Comparison of ENCODE assay signal across 17 cellular contexts in genomic region chr15:66733976-66734375, GRCh38. TPM values are rescaled to one million over a fixed set of nuclear protein-coding genes. Genes with fewer than 3 reads are reported as not detected.
DNase-seq lines count a peak whose midpoint lies in the region; ATAC-seq and TF ChIP-seq lines count a peak whose summit lies in the region.
"Had no signal": no experiment of that assay in that cellular context is flagged by ENCODE, and none has a peak within 500 bp of the region (broad histone marks: within the 10 kb centered on the region; RNA-seq: fewer than 3 reads in every experiment).

No MANE protein-coding gene starts in this region.

- H2BK15ac ChIP-seq in H9 (ENCODE audit: low read depth, low read length) = no peak overlapping the region

- H3K36me3 ChIP-seq in mucosa of rectum (ENCODE audit: control insufficient read depth in 2 of 2, insufficient read depth in 2 of 2, low read length in 2 of 2) = no peaks in the 10 kb centered on the region
- H3K36me3 ChIP-seq: Peyer's patch had no signal

- 0 out of 7 replicates have a peak, but pooled peaks cover 0 to 3% (median 0%) of the 10 kb centered on the region in 3 experiments for H3K36me3 Mint-ChIP-seq in H9 (ENCODE audit: insufficient read depth in 1 of 3, low read depth in 3 of 3)
- peaks cover 7% of the 10 kb centered on the region for H3K36me3 Mint-ChIP-seq in osteocyte (ENCODE audit: unreplicated experiment)

- H3K9ac ChIP-seq in H9 (ENCODE audit: extremely low read depth, insufficient read length, low read length) (no peak overlapping the region), mucosa of rectum (ENCODE audit: low read depth in 1 of 2, low read length in 2 of 2) (no peak overlapping the region)

- no peak for ATAC-seq in GM18519 (IDR thresholded peaks at IDR 0.05; ENCODE audit: low FRiP score, unreplicated experiment)
- no peak for ATAC-seq in GM18868 (IDR thresholded peaks at IDR 0.05; ENCODE audit: unreplicated experiment)

- no peaks in the 10 kb centered on the region for H3K23me2 ChIP-seq in H9 (ENCODE audit: insufficient read length, low read depth, low read length, poor library complexity, severe bottlenecking)

- H3K9me3 Mint-ChIP-seq in H9 (no peaks in the 10 kb centered on the region), osteocyte (ENCODE audit: unreplicated experiment) (no peaks in the 10 kb centered on the region)
- H3K9me3 Mint-ChIP-seq: activated T-helper 2 cell treated with anti-CD3 and anti-CD28 coated beads, Interferon-gamma antibody, Interleukin-2, Interleukin-4, amounts not matched to agents 10 μg/mL and 5 μg/mL and 100 μg/mL, durations not matched to agents 14 hours and 24 hours and 36 hours had no signal

- H3K27me3 ChIP-seq in H9 (ENCODE audit: insufficient read depth, low read length) = no peaks in the 10 kb centered on the region
- H3K27me3 ChIP-seq in mucosa of rectum (ENCODE audit: control insufficient read depth in 2 of 2, insufficient read depth in 2 of 2, low read length in 2 of 2) = no peaks in the 10 kb centered on the region
- H3K27me3 ChIP-seq: BE2C, Peyer's patch had no signal

- no peak overlapping the region for H2BK20ac ChIP-seq in H9 (ENCODE audit: low read depth, low read length, poor library complexity, severe bottlenecking)

- H3K27me3 Mint-ChIP-seq in H9 (ENCODE audit: low read depth) (no peaks in the 10 kb centered on the region), osteocyte (ENCODE audit: unreplicated experiment) (no peaks in the 10 kb centered on the region)

- H4K5ac ChIP-seq in H9 (ENCODE audit: insufficient read length, low read depth, low read length) = no peak overlapping the region

- H3K4me3 Mint-ChIP-seq in H9 (no peak overlapping the region), osteocyte (ENCODE audit: unreplicated experiment) (no peak overlapping the region)

- H3K4me2 ChIP-seq in H9 (ENCODE audit: insufficient read depth, insufficient read length, low read length) = no peak overlapping the region

- H3K14ac ChIP-seq in H9 (ENCODE audit: insufficient read depth, low read length) = no peak overlapping the region; the same call in 1 of the 2 replicates

- in situ Hi-C loops in KBM-7 (cut with MboI; ENCODE audit: low pct_unique_long_range_greater_than_20kb, low sequenced_read_pairs) = no loop called here

- H3K9me3 ChIP-seq in H9 (ENCODE audit: control insufficient read depth, low read depth, low read length) (no peaks in the 10 kb centered on the region), mucosa of rectum (ENCODE audit: control insufficient read depth in 2 of 2, low read length in 2 of 2) (no peaks in the 10 kb centered on the region)
- H3K9me3 ChIP-seq: BE2C, Peyer's patch had no signal

- H3K27ac ChIP-seq in H9 (ENCODE audit: insufficient read length, low read depth, low read length) = no peak overlapping the region
- H3K27ac ChIP-seq in mucosa of rectum (ENCODE audit: low read depth in 2 of 2, low read length in 2 of 2) = peak overlapping the region; percentile 38 to 44

- no peak overlapping the region for H2BK12ac ChIP-seq in H9 (ENCODE audit: insufficient read length, low read depth, low read length)

- TF ChIP-seq CTCF in H9 (conservative IDR thresholded peaks at IDR 0.05) (no peak), osteocyte (IDR thresholded peaks at IDR 0.05) (no peak)

- 0 out of 2 replicates have a peak, but pooled peaks cover 2% of the 10 kb centered on the region for H3K79me2 ChIP-seq in H9 (ENCODE audit: insufficient read depth, low read length)

- no peak overlapping the region for H2BK5ac ChIP-seq in H9 (ENCODE audit: insufficient read length, low read length)

- H4K20me1 ChIP-seq in H9 (ENCODE audit: control insufficient read depth, insufficient read depth, insufficient read length) = no peaks in the 10 kb centered on the region

- H4K91ac ChIP-seq in H9 (ENCODE audit: insufficient read length, low read depth, low read length) = no peak overlapping the region

- no peak overlapping the region for H3K23ac ChIP-seq in H9 (ENCODE audit: insufficient read length, low read depth, low read length)

- H2BK120ac ChIP-seq in H9 (ENCODE audit: low read depth, low read length, poor library complexity, severe bottlenecking) = no peak overlapping the region

- no peak overlapping the region for H2AK5ac ChIP-seq in H9 (ENCODE audit: insufficient read length, low read length)

- H3T11ph ChIP-seq in H9 (ENCODE audit: low read length) = no peak overlapping the region

- no peak overlapping the region for H3K4me3 ChIP-seq in mucosa of rectum (ENCODE audit: low read length in 2 of 2)
- H3K4me3 ChIP-seq: Peyer's patch, skin epidermis had no signal

- H2AFZ ChIP-seq in H9 (ENCODE audit: low read length) = no peak overlapping the region

- H3K4me1 ChIP-seq in H9 (ENCODE audit: insufficient read depth, low read length) = peaks cover 6% of the 10 kb centered on the region
- peaks cover 8 to 9% of the 10 kb centered on the region in 2 donors for H3K4me1 ChIP-seq in mucosa of rectum (ENCODE audit: control insufficient read depth in 2 of 2, insufficient read depth in 2 of 2, low read length in 2 of 2)
- H3K4me1 ChIP-seq: Peyer's patch had no signal

- no peak overlapping the region for H4K8ac ChIP-seq in H9 (replicated peaks; ENCODE audit: insufficient read length, low read depth, low read length)

- DNase-seq in H9 (no peak), fibroblast of peridontal ligament (ENCODE audit: extremely low read depth) (peak; percentile 54), superior temporal gyrus (ENCODE audit: extremely low spot score) (peak; percentile 20), KBM-7 (no peak), osteocyte (ENCODE audit: extremely low spot score, unreplicated experiment) (no peak)
- DNase-seq: activated CD4-positive, alpha-beta T cell treated with anti-CD3 and anti-CD28 coated beads, Interleukin-2, amount 50 U/mL, for 1 hour; BE2C; central memory CD4-positive, alpha-beta T cell; GOT3; NCI-H1048; NCI-H226; Peyer's patch had no signal

- no peak overlapping the region for H3K56ac ChIP-seq in H9 (ENCODE audit: insufficient read length, low read depth, low read length)

- H3K79me1 ChIP-seq in H9 (ENCODE audit: insufficient read depth, low read depth, low read length, poor library complexity, severe bottlenecking) = no peaks in the 10 kb centered on the region

- H3K4me1 Mint-ChIP-seq in H9 = peaks cover 24 to 38% of the 10 kb centered on the region in 2 experiments
- peaks cover 42% of the 10 kb centered on the region for H3K4me1 Mint-ChIP-seq in osteocyte (ENCODE audit: unreplicated experiment)

- H3K18ac ChIP-seq in H9 (ENCODE audit: insufficient read length, low read depth, low read length) = no peak overlapping the region

- H3K4ac ChIP-seq in H9 (ENCODE audit: low read depth, low read length) = no peak overlapping the region

- WGBS in H9 (ENCODE audit: extremely low coverage, insufficient read length, low lambda C conversion rate) = no CpG with 5 or more reads among the region's 11 CpGs

- H3K27ac Mint-ChIP-seq in H9 (peak overlapping the region; percentile 33 to 79 (median 71); a peak in 3 of 7 replicates), osteocyte (ENCODE audit: unreplicated experiment) (no peak overlapping the region)
- H3K27ac Mint-ChIP-seq: activated T-helper 2 cell treated with anti-CD3 and anti-CD28 coated beads, Interferon-gamma antibody, Interleukin-2, Interleukin-4, amounts not matched to agents 10 μg/mL and 5 μg/mL and 100 μg/mL, durations not matched to agents 14 hours and 24 hours and 36 hours had no signal

RNA-seq across cellular contexts. Expression of gene SMAD6, which starts 31.9 kb away (rescaled TPM):
- 6.0 and 6.8 TPM in 2 replicates for total RNA-seq in H9 (2021)
- total RNA-seq in osteocyte = 14.6 and 17.5 TPM in 2 replicates

Comparison
In these comparisons a context has a peak if more than half of its experiments do, and no peak if none do; other contexts are left out.
1. DNase-seq: peak in fibroblast of peridontal ligament (single experiment) and superior temporal gyrus (single experiment); none in H9 (single experiment), KBM-7 (single experiment) and osteocyte (single experiment).